ENCODE assay signal across 10 cellular contexts in the genomic region with DNA sequence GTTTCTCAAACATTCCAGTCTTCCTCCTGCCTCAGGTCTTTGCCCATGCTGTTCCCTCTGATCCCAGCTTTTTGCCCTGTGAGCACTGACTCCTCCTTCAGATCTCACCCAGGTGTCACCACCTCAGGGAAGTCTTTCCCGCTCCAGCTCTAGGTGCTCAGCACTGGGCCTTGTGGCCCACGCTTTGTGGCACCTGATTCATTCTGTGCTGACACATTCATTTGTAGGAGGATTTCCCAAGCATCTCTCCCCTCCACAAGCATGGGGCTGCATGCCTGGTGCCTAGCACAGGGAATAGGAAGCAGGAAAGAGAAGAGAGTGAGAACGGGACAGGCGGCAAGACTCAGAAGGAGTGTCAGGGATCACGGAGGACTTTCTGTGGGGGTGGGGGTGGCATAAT. TPM values are rescaled to one million over a fixed set of nuclear protein-coding genes. Genes with fewer than 3 reads are reported as not detected.
"Had no signal": no experiment of that assay in that cellular context is flagged by ENCODE, and none has a peak within 500 bp of the region (broad histone marks: within the 10 kb centered on the region; RNA-seq: fewer than 3 reads in every experiment).

No MANE protein-coding gene starts in this region.

- H3K27ac ChIP-seq: GM23248 had no signal

- ATAC-seq: GM23338, HCT116 had no signal

- H3K4me1 ChIP-seq: HAP-1 had no signal

- H3K4me3 ChIP-seq: GM23248, GM23338, HAP-1 had no signal

- DNase-seq: GM23248, GOT3, H7, H9, HCEC 1CT, HFFc6 had no signal

- H3K9me3 ChIP-seq: HAP-1 had no signal

- H3K36me3 ChIP-seq: HAP-1 had no signal

RNA-seq across cellular contexts. Expression of a gene that starts 17.6 kb away (rescaled TPM):
- total RNA-seq: GM23248, H4, HFFc6 had no signal
